Comparison of ENCODE assay signal across 12 cellular contexts in genomic region chr18:61992285-61992684, GRCh38.
DNase-seq lines count a peak whose midpoint lies in the region; ATAC-seq, FAIRE-seq and TF ChIP-seq lines count a peak whose summit lies in the region.
"Had no signal": no experiment of that assay in that cellular context is flagged by ENCODE, and none has a peak within 500 bp of the region (broad histone marks: within the 10 kb centered on the region; RNA-seq: fewer than 3 reads in every experiment).

No MANE protein-coding gene starts in this region.

- TF ChIP-seq CTCF in astrocyte of the spinal cord (IDR thresholded peaks at IDR 0.05; ENCODE audit: low read depth, low read length): no peak
- no peak for TF ChIP-seq CTCF in GM10248 (IDR thresholded peaks at IDR 0.05; ENCODE audit: control extremely low read depth, extremely low read depth, low read depth, missing control alignments)

- DNase-seq in HTR-8/SVneo (ENCODE audit: insufficient read length, low spot score): peak; percentile 13
- peak; percentile 91 for DNase-seq in astrocyte of the spinal cord (ENCODE audit: low read depth, low spot score)
- peak; percentile 83 for DNase-seq in kidney glomerular epithelial cell (lab: John Stamatoyannopoulos, UW)
- DNase-seq in activated T-cell treated with anti-CD3 and anti-CD28 coated beads, Interleukin-2, amount 50 U/mL, for 48 hours: no peak
- no peak for DNase-seq in COR-L47 (lab: John Stamatoyannopoulos, UW)
- DNase-seq in GM10248 (ENCODE audit: extremely low spot score): no peak
- DNase-seq: BE2C; effector memory CD4-positive, alpha-beta T cell; GOT3; stimulated activated CD4-positive, alpha-beta T cell treated with anti-CD3 and anti-CD28 coated beads, Interleukin-1b, Interleukin-23, amount 100 ng/mL, for 48 hours had no signal

- H2AFZ ChIP-seq in ACC112 (ENCODE audit: low read length, unreplicated experiment): peak overlapping the region; percentile 94

- H3K79me2 ChIP-seq in ACC112 (ENCODE audit: control insufficient read depth, insufficient read depth, low read length, unreplicated experiment): no peaks in the 10 kb centered on the region

- FAIRE-seq in HTR-8/SVneo (lab: Jason Lieb, UNC): no peak

- in situ Hi-C loops in astrocyte of the spinal cord (cut with HindIII; ENCODE audit: low sequenced_read_pairs): no loop called here

- no peak for ATAC-seq in HG03045 (IDR thresholded peaks at IDR 0.05; ENCODE audit: unreplicated experiment)

- peak overlapping the region; percentile 63 for H3K4me3 ChIP-seq in ACC112 (ENCODE audit: low read depth, low read length)
- no peak overlapping the region for H3K4me3 ChIP-seq in astrocyte of the spinal cord (ENCODE audit: low read depth, low read length)

- no peaks in the 10 kb centered on the region for H3K36me3 ChIP-seq in ACC112 (ENCODE audit: insufficient read depth, low read length)
- H3K36me3 ChIP-seq: BE2C had no signal

- CTCF ChIA-PET in GM10248 (lab: Yijun Ruan, JAX): no interaction called here

- no peaks in the 10 kb centered on the region for H3K27me3 ChIP-seq in ACC112 (ENCODE audit: insufficient read depth, low read length)
- H3K27me3 ChIP-seq: BE2C had no signal

- peaks cover 50% of the 10 kb centered on the region for H3K4me1 ChIP-seq in ACC112 (ENCODE audit: control insufficient read depth, insufficient read depth, low read length, unreplicated experiment)
- H3K4me1 ChIP-seq: BE2C had no signal

- peak overlapping the region; percentile 100 for H3K27ac ChIP-seq in ACC112 (ENCODE audit: low read depth, low read length)

- POLR2A ChIA-PET in GM10248 (lab: Yijun Ruan, JAX): no interaction called here

Comparison
In these comparisons a context has a peak if more than half of its experiments do, and no peak if none do; other contexts are left out.
1. DNase-seq: peak in HTR-8/SVneo (single experiment), astrocyte of the spinal cord (single experiment) and kidney glomerular epithelial cell (single experiment); none in activated T-cell treated with anti-CD3 and anti-CD28 coated beads, Interleukin-2, amount 50 U/mL, for 48 hours (0 of 2), COR-L47 (single experiment) and GM10248 (single experiment).